31 cellular contexts compared by ENCODE assay signal in the genomic region with DNA sequence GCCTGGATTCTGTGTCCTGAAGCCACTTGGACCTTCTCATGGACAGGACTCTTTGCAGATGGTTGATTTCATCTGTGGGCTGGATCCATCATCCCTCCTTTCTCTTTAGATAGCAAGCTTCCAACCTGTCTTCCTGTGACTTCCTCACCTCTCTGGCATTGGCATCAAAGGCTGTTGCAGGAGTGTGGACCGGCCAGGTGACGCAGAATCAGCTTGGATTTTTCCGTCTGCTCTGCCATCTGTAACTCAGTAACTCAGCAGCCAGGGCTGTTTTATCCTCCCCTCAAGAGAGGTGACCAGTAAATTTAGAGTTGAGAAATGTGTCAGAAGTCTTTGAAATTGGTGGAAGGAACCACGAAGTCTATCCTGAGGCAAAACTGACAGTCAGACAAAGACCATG.
DNase-seq lines count a peak whose midpoint lies in the region; ATAC-seq and TF ChIP-seq lines count a peak whose summit lies in the region.
"Had no signal": no experiment of that assay in that cellular context is flagged by ENCODE, and none has a peak within 500 bp of the region (broad histone marks: within the 10 kb centered on the region; RNA-seq: fewer than 3 reads in every experiment).

No MANE protein-coding gene starts in this region.

- no peak for TF ChIP-seq CTCF in heart left ventricle (IDR thresholded peaks at IDR 0.05)
- no peak for TF ChIP-seq CTCF in CD14-positive monocyte (IDR thresholded peaks at IDR 0.05)

- H3K27ac Mint-ChIP-seq in CD14-positive monocyte = no peak overlapping the region
- H3K27ac Mint-ChIP-seq: B cell; CD4-positive, alpha-beta T cell; CD4-positive, CD25-positive, alpha-beta regulatory T cell; CD8-positive, alpha-beta T cell had no signal

- H3K36me3 Mint-ChIP-seq in CD14-positive monocyte = no peaks in the 10 kb centered on the region
- H3K36me3 Mint-ChIP-seq: CD4-positive, alpha-beta memory T cell; CD4-positive, CD25-positive, alpha-beta regulatory T cell; CD8-positive, alpha-beta memory T cell; CD8-positive, alpha-beta T cell had no signal

- H3K4me1 ChIP-seq in heart left ventricle = no peaks in the 10 kb centered on the region
- H3K4me1 ChIP-seq: A549, BE2C, Caco-2 had no signal

- H3K9me3 ChIP-seq in heart left ventricle = no peaks in the 10 kb centered on the region
- H3K9me3 ChIP-seq: A549, BE2C, Caco-2 had no signal

- H3K27me3 Mint-ChIP-seq in CD14-positive monocyte (ENCODE audit: low read depth in 3 of 3) = peaks cover 0 to 1% (median 0%) of the 10 kb centered on the region in 3 donors
- H3K27me3 Mint-ChIP-seq: B cell; CD4-positive, alpha-beta memory T cell; CD4-positive, alpha-beta T cell; CD4-positive, CD25-positive, alpha-beta regulatory T cell had no signal

- H3K27me3 ChIP-seq in heart left ventricle = peaks cover 0 to 3% (median 0%) of the 10 kb centered on the region in 9 donors
- H3K27me3 ChIP-seq: BE2C, BLaER1 had no signal

- in situ Hi-C loops in G401 (cut with HindIII; ENCODE audit: low sequenced_read_pairs) = no loop called here

- no peaks in the 10 kb centered on the region for H3K36me3 ChIP-seq in heart left ventricle
- H3K36me3 ChIP-seq: BE2C; BLaER1; BLaER1 treated with 17β-estradiol and CSF1 and Interleukin-3, amounts not matched to agents 10 nM and 100 nM had no signal

- intact Hi-C loops in heart left ventricle (cut with DNase I) = no loop called here
- intact Hi-C loops in CD14-positive monocyte (cut with micrococcal nuclease) = no loop called here

- peak; percentile 86 for DNase-seq in G401 (ENCODE audit: low spot score)
- peak; percentile 83 for DNase-seq in cerebellar cortex (ENCODE audit: low spot score)
- DNase-seq in cerebellum (ENCODE audit: low spot score) = peak; percentile 57
- no peak for DNase-seq in heart left ventricle
- DNase-seq in CD14-positive monocyte (ENCODE audit: low spot score) = no peak
- DNase-seq in stimulated activated CD4-positive, alpha-beta T cell treated with anti-CD3 and anti-CD28 coated beads, Interleukin-4, amount 100 ng/mL, for 1 hour = no peak
- DNase-seq: 8988T; ACHN; AML-193; BE2C; Caco-2; Calu3; CD4-positive, alpha-beta memory T cell; CD4-positive, alpha-beta T cell; CD4-positive, CD25-positive, alpha-beta regulatory T cell; CD8-positive, alpha-beta memory T cell; CD8-positive, alpha-beta T cell; COR-L47; DMS 273 treated with DMSO at 0.1 percent for 48 hours; DMS153; DMS53; DMS79; DMS79 treated with DMSO at 0.1 percent for 48 hours; DND-41; EL had no signal

- 86 to 96% (median 89%) methylated on average over 4 of the region's 4 CpGs for WGBS in heart left ventricle, 4 donors

- H3K4me1 Mint-ChIP-seq in CD14-positive monocyte = no peaks in the 10 kb centered on the region
- H3K4me1 Mint-ChIP-seq: B cell; CD4-positive, CD25-positive, alpha-beta regulatory T cell; CD8-positive, alpha-beta memory T cell had no signal

- no peak overlapping the region for H3K27ac ChIP-seq in heart left ventricle
- H3K27ac ChIP-seq: 22Rv1; A549; BLaER1; BLaER1 treated with 17β-estradiol and CSF1 and Interleukin-3, amounts not matched to agents 10 nM and 100 nM; C4-2B had no signal

- no peak for ATAC-seq in heart left ventricle
- ATAC-seq: A549; CD8-positive, alpha-beta T cell had no signal

- TF ChIP-seq POLR2A in heart left ventricle (IDR thresholded peaks at IDR 0.05) = no peak

- H3K4me3 Mint-ChIP-seq in CD14-positive monocyte = no peak overlapping the region
- H3K4me3 Mint-ChIP-seq: B cell; CD4-positive, alpha-beta memory T cell; CD4-positive, alpha-beta T cell; CD4-positive, CD25-positive, alpha-beta regulatory T cell; CD8-positive, alpha-beta memory T cell; CD8-positive, alpha-beta T cell had no signal

- H3K9me3 Mint-ChIP-seq in CD14-positive monocyte = peaks cover 10 to 32% (median 19%) of the 10 kb centered on the region in 7 donors

- no peak overlapping the region for H3K4me3 ChIP-seq in heart left ventricle
- H3K4me3 ChIP-seq: A549; BLaER1; BLaER1 treated with 17β-estradiol and CSF1 and Interleukin-3, amounts not matched to agents 10 nM and 100 nM had no signal

Comparison
In these comparisons a context has a peak if more than half of its experiments do, and no peak if none do; other contexts are left out.
1. DNase-seq: peak in G401 (single experiment), cerebellar cortex (single experiment) and cerebellum (single experiment); none in heart left ventricle (0 of 5), CD14-positive monocyte (single experiment) and stimulated activated CD4-positive, alpha-beta T cell treated with anti-CD3 and anti-CD28 coated beads, Interleukin-4, amount 100 ng/mL, for 1 hour (single experiment).